ENCODE assay signal across 20 cellular contexts in the genomic region with DNA sequence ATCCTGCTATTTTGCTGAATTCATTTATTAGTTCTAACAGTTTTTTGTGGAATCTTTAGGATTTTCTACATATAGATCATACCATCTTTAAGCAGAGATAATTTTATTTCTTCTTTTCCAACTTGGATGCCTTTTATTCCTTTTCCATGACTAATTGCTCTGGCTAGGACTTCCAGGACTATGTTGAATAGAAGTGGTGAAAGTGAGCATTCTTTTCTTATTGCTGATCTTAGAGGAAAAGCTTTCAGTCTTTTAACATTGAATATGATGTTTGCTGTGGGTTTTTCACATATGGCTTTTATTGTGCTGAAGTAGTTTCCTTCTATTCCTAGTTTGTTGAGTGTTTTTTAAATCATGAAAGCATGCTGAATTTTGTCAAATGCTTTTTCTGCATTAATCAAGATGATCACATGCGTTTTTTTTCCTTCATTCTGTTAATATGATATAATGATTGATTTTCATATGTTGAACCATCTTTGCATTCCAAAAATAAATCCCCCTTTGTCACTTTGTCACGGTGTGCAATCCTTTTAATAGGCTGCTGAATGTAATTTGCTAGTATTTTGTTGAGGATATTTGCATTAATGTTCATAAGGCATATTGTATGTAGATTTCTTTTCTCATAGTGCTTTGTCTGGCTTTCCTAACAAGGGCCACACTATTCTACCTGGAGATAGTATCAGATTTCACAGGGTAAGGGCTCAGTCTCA.
"Had no signal": no experiment of that assay in that cellular context is flagged by ENCODE, and none has a peak within 500 bp of the region (broad histone marks: within the 10 kb centered on the region; RNA-seq: fewer than 3 reads in every experiment).

No MANE protein-coding gene starts in this region.

- H3K4me3 ChIP-seq: ascending aorta, dorsolateral prefrontal cortex, heart right ventricle, ovary, right lobe of liver, thyroid gland had no signal

- DNase-seq: activated CD4-positive, alpha-beta T cell treated with anti-CD3 and anti-CD28 coated beads, Interleukin-2, amount 10 ng/mL, durations not matched to agents 7 days and 5 days; activated CD8-positive, alpha-beta memory T cell treated with anti-CD3 and anti-CD28 coated beads, Interleukin-2, amount 50 U/mL, for 4 hours; activated effector memory CD4-positive, alpha-beta T cell treated with Interleukin-2 at 50 U/mL for 16 hours; activated naive CD4-positive, alpha-beta T cell treated with anti-CD3 and anti-CD28 coated beads, Interleukin-2, amount 10 ng/mL, durations not matched to agents 7 days and 5 days; activated naive CD8-positive, alpha-beta T cell treated with anti-CD3 and anti-CD28 coated beads, Interleukin-2, amount 50 U/mL, for 24 hours; activated T-cell treated with anti-CD3 and anti-CD28 coated beads, Interleukin-2, amount 50 U/mL, for 4 hours; dorsolateral prefrontal cortex; heart right ventricle; mesendoderm; naive thymus-derived CD8-positive, alpha-beta T cell; ovary; right lobe of liver; stimulated activated CD4-positive, alpha-beta T cell treated with anti-CD3 and anti-CD28 coated beads, Interleukin-4, amount 100 ng/mL, for 24 hours; thyroid gland had no signal

- H3K4me1 ChIP-seq: ascending aorta, heart right ventricle, right lobe of liver, thyroid gland had no signal

- H3K27ac Mint-ChIP-seq: activated CD4-positive, alpha-beta T cell treated with anti-CD3 and anti-CD28 coated beads, Interleukin-2, amount 10 ng/mL, durations not matched to agents 7 days and 5 days; activated naive CD4-positive, alpha-beta T cell treated with anti-CD3 and anti-CD28 coated beads, Interleukin-2, amount 10 ng/mL, durations not matched to agents 7 days and 5 days; activated naive CD8-positive, alpha-beta T cell treated with anti-CD3 and anti-CD28 coated beads, Interleukin-2, amount 50 U/mL, for 24 hours; naive thymus-derived CD8-positive, alpha-beta T cell; stimulated activated effector memory CD8-positive, alpha-beta T cell treated with anti-CD3 and anti-CD28 coated beads, Interleukin-12 subunit alpha, Interleukin-12 subunit beta, amount 100 ng/mL, for 72 hours; T-helper 1 cell treated with Interleukin-12 subunit alpha and Interleukin-12 subunit beta and Interleukin-4 antibody, amounts not matched to agents 30 μg/mL and 1 μg/mL, for 36 hours had no signal

- H3K36me3 ChIP-seq: ascending aorta, heart right ventricle, ovary, right lobe of liver, thyroid gland had no signal

- H3K4me1 Mint-ChIP-seq: activated CD4-positive, alpha-beta T cell treated with anti-CD3 and anti-CD28 coated beads, Interleukin-2, amount 10 ng/mL, durations not matched to agents 7 days and 5 days; activated naive CD4-positive, alpha-beta T cell treated with anti-CD3 and anti-CD28 coated beads, Interleukin-2, amount 10 ng/mL, durations not matched to agents 7 days and 5 days; activated naive CD8-positive, alpha-beta T cell treated with anti-CD3 and anti-CD28 coated beads, Interleukin-2, amount 50 U/mL, for 24 hours; naive thymus-derived CD8-positive, alpha-beta T cell; stimulated activated effector memory CD8-positive, alpha-beta T cell treated with anti-CD3 and anti-CD28 coated beads, Interleukin-12 subunit alpha, Interleukin-12 subunit beta, amount 100 ng/mL, for 72 hours had no signal

- H3K27ac ChIP-seq: ascending aorta, dorsolateral prefrontal cortex, epithelial cell of prostate, heart right ventricle, ovary, right lobe of liver, thyroid gland had no signal

- H3K9me3 ChIP-seq: ascending aorta, ovary, right lobe of liver, thyroid gland had no signal

- FAIRE-seq: bronchial epithelial cell had no signal

- H3K27me3 ChIP-seq: ascending aorta, ovary, right lobe of liver, thyroid gland had no signal

- ATAC-seq: activated CD4-positive, CD25-positive, alpha-beta regulatory T cell treated with anti-CD3 and anti-CD28 coated beads, Interleukin-2, amount 50 U/mL, for 24 hours; activated naive CD8-positive, alpha-beta T cell treated with anti-CD3 and anti-CD28 coated beads, Interleukin-2, amount 50 U/mL, for 24 hours; activated T-cell treated with anti-CD3 and anti-CD28 coated beads, Interleukin-2, amount 50 U/mL, for 4 hours; heart right ventricle; naive thymus-derived CD8-positive, alpha-beta T cell; right lobe of liver; stimulated activated effector memory CD8-positive, alpha-beta T cell treated with anti-CD3 and anti-CD28 coated beads, Interleukin-12 subunit alpha, Interleukin-12 subunit beta, amount 100 ng/mL, for 72 hours had no signal

- H3K4me3 Mint-ChIP-seq: activated CD4-positive, alpha-beta T cell treated with anti-CD3 and anti-CD28 coated beads, Interleukin-2, amount 10 ng/mL, durations not matched to agents 7 days and 5 days; activated naive CD4-positive, alpha-beta T cell treated with anti-CD3 and anti-CD28 coated beads, Interleukin-2, amount 10 ng/mL, durations not matched to agents 7 days and 5 days; activated naive CD8-positive, alpha-beta T cell treated with anti-CD3 and anti-CD28 coated beads, Interleukin-2, amount 50 U/mL, for 24 hours; activated T-cell treated with anti-CD3 and anti-CD28 coated beads, Interleukin-2, amount 50 U/mL, for 4 hours; naive thymus-derived CD8-positive, alpha-beta T cell; stimulated activated effector memory CD8-positive, alpha-beta T cell treated with anti-CD3 and anti-CD28 coated beads, Interleukin-12 subunit alpha, Interleukin-12 subunit beta, amount 100 ng/mL, for 72 hours; T-helper 1 cell treated with Interleukin-12 subunit alpha and Interleukin-12 subunit beta and Interleukin-4 antibody, amounts not matched to agents 30 μg/mL and 1 μg/mL, for 36 hours had no signal

- H3K36me3 Mint-ChIP-seq: activated naive CD4-positive, alpha-beta T cell treated with anti-CD3 and anti-CD28 coated beads, Interleukin-2, amount 10 ng/mL, durations not matched to agents 7 days and 5 days; stimulated activated effector memory CD8-positive, alpha-beta T cell treated with anti-CD3 and anti-CD28 coated beads, Interleukin-12 subunit alpha, Interleukin-12 subunit beta, amount 100 ng/mL, for 72 hours had no signal

- H3K9me3 Mint-ChIP-seq: T-helper 1 cell treated with Interleukin-12 subunit alpha and Interleukin-12 subunit beta and Interleukin-4 antibody, amounts not matched to agents 30 μg/mL and 1 μg/mL, for 36 hours had no signal
